In the genomic region with DNA sequence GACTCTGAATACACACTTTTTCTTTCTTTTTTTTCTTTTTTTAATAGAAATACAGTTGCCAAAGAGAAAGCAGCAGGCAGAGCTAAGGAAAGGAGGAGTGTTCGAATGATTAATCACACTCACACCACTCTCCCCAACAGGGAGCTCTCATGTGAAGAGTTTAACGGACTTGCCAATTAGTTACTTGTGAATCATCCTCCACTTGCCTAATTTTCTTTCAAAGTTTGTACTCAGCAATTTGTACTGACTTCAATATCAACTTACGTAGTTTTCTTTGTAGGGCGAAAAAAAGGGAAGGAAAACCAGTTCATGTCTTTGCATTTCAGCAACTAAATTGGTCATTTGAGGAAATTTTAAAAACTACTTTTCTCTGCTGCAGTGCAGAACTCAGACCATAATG, we compare ENCODE assay signal across 8 cellular contexts.
DNase-seq lines count a peak whose midpoint lies in the region; ATAC-seq, FAIRE-seq and TF ChIP-seq lines count a peak whose summit lies in the region.

No MANE protein-coding gene starts in this region.

- peak overlapping the region; percentile 67 for H3K27ac Mint-ChIP-seq in chondrocyte (ENCODE audit: unreplicated experiment)

- intact Hi-C loops in pancreas (cut with DNase I), result no loop called here

- no peak overlapping the region for H3K27ac ChIP-seq in pancreas

- DNase-seq in KBM-7 (peak; percentile 53), chondrocyte (ENCODE audit: low spot score) (no peak), pancreas (no peak), BE2C (no peak), NCI-H146 treated with DMSO at 0.1 percent for 48 hours (lab: John Stamatoyannopoulos, UW; ENCODE audit: unreplicated experiment) (no peak), NCI-H345 treated with DMSO at 0.1 percent for 48 hours (lab: John Stamatoyannopoulos, UW; ENCODE audit: unreplicated experiment) (no peak)

- H3K4me3 ChIP-seq in pancreas (no peak overlapping the region), BE2C (ENCODE audit: low read depth, low read length) (no peak overlapping the region)

- H3K4me1 Mint-ChIP-seq in chondrocyte (ENCODE audit: low read depth), result peaks cover 25% of the 10 kb centered on the region

- no peak for TF ChIP-seq CTCF in chondrocyte (IDR thresholded peaks at IDR 0.05)
- no peak for TF ChIP-seq CTCF in pancreas (IDR thresholded peaks at IDR 0.05)
- TF ChIP-seq CTCF in BE2C (IDR thresholded peaks at IDR 0.05; ENCODE audit: low read depth, low read length), result no peak

- no peaks in the 10 kb centered on the region for H3K27me3 ChIP-seq in pancreas
- H3K27me3 ChIP-seq in BE2C, result no peaks in the 10 kb centered on the region

- no peak for FAIRE-seq in pancreas (lab: Jason Lieb, UNC)

- no peaks in the 10 kb centered on the region for H3K9me3 Mint-ChIP-seq in chondrocyte (ENCODE audit: low read depth)

- peak; percentile 28 for ATAC-seq in GM18511 (IDR thresholded peaks at IDR 0.05; ENCODE audit: unreplicated experiment)
- ATAC-seq in pancreas, result peak in 3 of 4 donors; percentile 34 to 75 (median 62)
- no peak for ATAC-seq in HG02610 (IDR thresholded peaks at IDR 0.05; ENCODE audit: unreplicated experiment)

- H3K36me3 ChIP-seq in pancreas, result no peaks in the 10 kb centered on the region
- peaks cover 5% of the 10 kb centered on the region; the same call in 1 of the 2 replicates for H3K36me3 ChIP-seq in BE2C

- H3K36me3 Mint-ChIP-seq in chondrocyte (ENCODE audit: low read depth), result peaks cover 13% of the 10 kb centered on the region

- in situ Hi-C loops in KBM-7 (cut with MboI; ENCODE audit: low pct_unique_long_range_greater_than_20kb, low sequenced_read_pairs), result no loop called here

- no peaks in the 10 kb centered on the region for H3K27me3 Mint-ChIP-seq in chondrocyte (ENCODE audit: low read depth)

- WGBS in pancreas, 2 donors, result 87 to 89% methylated on average over 4 of the region's 4 CpGs

- H3K4me3 Mint-ChIP-seq in chondrocyte (ENCODE audit: unreplicated experiment), result no peak overlapping the region

- no peaks in the 10 kb centered on the region for H3K4me1 ChIP-seq in pancreas
- H3K4me1 ChIP-seq in BE2C, result peaks cover 15% of the 10 kb centered on the region

- no peaks in the 10 kb centered on the region for H3K9me3 ChIP-seq in pancreas
- no peaks in the 10 kb centered on the region for H3K9me3 ChIP-seq in BE2C
